11 cellular contexts compared by ENCODE assay signal in the genomic region with DNA sequence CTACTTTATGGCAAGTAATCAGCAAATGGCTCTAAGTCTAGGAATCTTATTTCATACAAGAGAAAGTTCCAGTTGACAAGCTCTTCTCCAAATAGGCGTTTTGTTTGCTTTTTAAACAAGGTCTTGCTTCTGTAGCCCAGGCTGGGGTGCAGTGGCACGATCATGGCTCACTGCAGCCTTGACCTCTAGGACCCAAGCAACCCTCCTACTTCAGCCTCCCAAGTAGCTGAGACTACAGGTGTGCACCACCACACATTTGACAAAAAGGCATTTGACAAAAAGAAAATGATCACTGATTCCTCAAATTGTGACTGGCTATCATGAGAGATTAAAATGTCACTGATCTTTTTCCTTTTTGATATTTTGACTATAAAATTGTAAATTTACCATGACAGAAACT. TPM values are rescaled to one million over a fixed set of nuclear protein-coding genes. Genes with fewer than 3 reads are reported as not detected.
"Had no signal": no experiment of that assay in that cellular context is flagged by ENCODE, and none has a peak within 500 bp of the region (broad histone marks: within the 10 kb centered on the region; RNA-seq: fewer than 3 reads in every experiment).

No MANE protein-coding gene starts in this region.

- H3K4me3 ChIP-seq: GM23248, GM23338, HAP-1 had no signal

- H3K9me3 ChIP-seq: HAP-1 had no signal

- H3K9ac ChIP-seq: GM23248 had no signal

- H3K4me2 ChIP-seq: GM23338 had no signal

- FAIRE-seq: H1, H54 had no signal

- DNase-seq: GM23248, GOT3, H7, H9, HCEC 1CT, HFFc6 had no signal

- H3K36me3 ChIP-seq: HAP-1 had no signal

- H2AFZ ChIP-seq: GM23248, GM23338 had no signal

- ATAC-seq: GM23338, HCT116 had no signal

- H3K27ac ChIP-seq: GM23248 had no signal

RNA-seq across cellular contexts. Expression of gene NR6A1, which starts 31.8 kb away (rescaled TPM):
- total RNA-seq: GM23248 had no signal
